In the genomic region with DNA sequence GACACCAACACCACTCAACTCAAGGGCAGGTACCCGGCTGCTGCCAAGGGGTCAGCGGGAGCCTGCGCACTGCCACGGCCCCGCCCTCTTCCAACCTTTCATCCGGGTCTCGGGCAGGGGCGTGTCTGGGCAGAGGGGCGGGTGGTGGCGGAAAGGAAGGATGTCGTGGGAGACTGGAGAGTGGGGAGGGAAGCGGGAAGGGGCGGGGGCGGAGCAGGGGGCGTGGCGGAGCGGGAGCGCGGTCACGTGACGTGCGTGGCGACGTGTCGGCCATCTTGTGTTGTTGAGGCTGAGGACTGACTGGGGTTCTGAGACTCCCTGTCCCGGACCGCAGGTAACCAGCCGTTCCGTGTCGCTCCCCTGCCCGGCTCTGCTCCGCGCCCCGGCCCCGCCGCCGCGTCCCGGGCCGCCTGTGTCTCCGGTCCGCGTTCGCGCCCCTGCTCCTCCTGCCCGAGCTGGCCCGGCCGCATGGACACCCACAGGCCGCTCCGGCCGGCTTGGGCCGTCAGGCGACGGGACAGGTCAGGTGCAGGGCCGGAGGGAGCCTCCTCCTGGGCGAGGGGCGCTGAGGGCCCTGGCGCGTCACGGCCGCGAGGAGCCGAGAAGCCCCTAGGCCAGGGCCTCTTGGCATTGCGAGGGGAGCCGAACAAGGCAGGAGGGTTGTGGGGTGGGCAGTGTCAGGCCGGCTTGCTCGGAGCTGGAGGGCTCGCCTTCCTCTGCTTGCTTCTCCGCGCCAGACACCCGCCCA, we compare ENCODE assay signal across 8 cellular contexts. TPM values are rescaled to one million over a fixed set of nuclear protein-coding genes. Genes with fewer than 3 reads are reported as not detected.
DNase-seq lines count a peak whose midpoint lies in the region; ATAC-seq and TF ChIP-seq lines count a peak whose summit lies in the region.

A gene with protein sequence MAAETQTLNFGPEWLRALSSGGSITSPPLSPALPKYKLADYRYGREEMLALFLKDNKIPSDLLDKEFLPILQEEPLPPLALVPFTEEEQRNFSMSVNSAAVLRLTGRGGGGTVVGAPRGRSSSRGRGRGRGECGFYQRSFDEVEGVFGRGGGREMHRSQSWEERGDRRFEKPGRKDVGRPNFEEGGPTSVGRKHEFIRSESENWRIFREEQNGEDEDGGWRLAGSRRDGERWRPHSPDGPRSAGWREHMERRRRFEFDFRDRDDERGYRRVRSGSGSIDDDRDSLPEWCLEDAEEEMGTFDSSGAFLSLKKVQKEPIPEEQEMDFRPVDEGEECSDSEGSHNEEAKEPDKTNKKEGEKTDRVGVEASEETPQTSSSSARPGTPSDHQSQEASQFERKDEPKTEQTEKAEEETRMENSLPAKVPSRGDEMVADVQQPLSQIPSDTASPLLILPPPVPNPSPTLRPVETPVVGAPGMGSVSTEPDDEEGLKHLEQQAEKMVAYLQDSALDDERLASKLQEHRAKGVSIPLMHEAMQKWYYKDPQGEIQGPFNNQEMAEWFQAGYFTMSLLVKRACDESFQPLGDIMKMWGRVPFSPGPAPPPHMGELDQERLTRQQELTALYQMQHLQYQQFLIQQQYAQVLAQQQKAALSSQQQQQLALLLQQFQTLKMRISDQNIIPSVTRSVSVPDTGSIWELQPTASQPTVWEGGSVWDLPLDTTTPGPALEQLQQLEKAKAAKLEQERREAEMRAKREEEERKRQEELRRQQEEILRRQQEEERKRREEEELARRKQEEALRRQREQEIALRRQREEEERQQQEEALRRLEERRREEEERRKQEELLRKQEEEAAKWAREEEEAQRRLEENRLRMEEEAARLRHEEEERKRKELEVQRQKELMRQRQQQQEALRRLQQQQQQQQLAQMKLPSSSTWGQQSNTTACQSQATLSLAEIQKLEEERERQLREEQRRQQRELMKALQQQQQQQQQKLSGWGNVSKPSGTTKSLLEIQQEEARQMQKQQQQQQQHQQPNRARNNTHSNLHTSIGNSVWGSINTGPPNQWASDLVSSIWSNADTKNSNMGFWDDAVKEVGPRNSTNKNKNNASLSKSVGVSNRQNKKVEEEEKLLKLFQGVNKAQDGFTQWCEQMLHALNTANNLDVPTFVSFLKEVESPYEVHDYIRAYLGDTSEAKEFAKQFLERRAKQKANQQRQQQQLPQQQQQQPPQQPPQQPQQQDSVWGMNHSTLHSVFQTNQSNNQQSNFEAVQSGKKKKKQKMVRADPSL (N-terminal part only) (plus strand): TSS at position 273 of the 748 bp plus-strand sequence. CDS start 37,867 bp downstream, outside the sequence.

- H3K4me1 ChIP-seq in ovary (ENCODE audit: insufficient read depth) (peaks cover 10% of the 10 kb centered on the region), thymus (ENCODE audit: control insufficient read depth, insufficient read depth, low read length) (peaks cover 9% of the 10 kb centered on the region)

- peak; percentile 87 for ATAC-seq in HG02798 (IDR thresholded peaks at IDR 0.05; ENCODE audit: poor library complexity, unreplicated experiment)
- ATAC-seq in Right ventricle myocardium inferior, result peak; percentile 99

- no peaks in the 10 kb centered on the region for H3K9me3 ChIP-seq in ovary
- H3K9me3 ChIP-seq in thymus (ENCODE audit: control insufficient read depth), result no peaks in the 10 kb centered on the region

- H3K27me3 ChIP-seq in ovary, result no peaks in the 10 kb centered on the region
- H3K27me3 ChIP-seq in thymus (ENCODE audit: control insufficient read depth, insufficient read depth), result no peaks in the 10 kb centered on the region

- H3K36me3 ChIP-seq in ovary (no peaks in the 10 kb centered on the region), thymus (ENCODE audit: control insufficient read depth, insufficient read depth) (no peaks in the 10 kb centered on the region)

- 0 to 1% (median 0%) methylated on average over 52 to 71 of the region's 71 CpGs for WGBS in ovary, 3 donors
- under 1% methylated on average over 71 of the region's 71 CpGs for WGBS in thymus

- H3K27ac ChIP-seq in ovary, result peak within 1 kb of the TSS; percentile 88 to 96
- peak within 1 kb of the TSS; percentile 86 for H3K27ac ChIP-seq in thymus (ENCODE audit: low read depth)

- intact Hi-C loops in Right ventricle myocardium inferior (cut with DNase I), result loop anchor here (1.0 kb wide), 1 partner anchor 61 kb away; no protein-coding TSS in a partner anchor
- intact Hi-C loops in ovary (cut with DNase I), result no loop called here

- no peak for TF ChIP-seq EP300 in ovary (IDR thresholded peaks at IDR 0.05)

- H3K4me3 ChIP-seq in GM12875 (ENCODE audit: low read depth, low read length), result peak within 1 kb of the TSS; percentile 83
- H3K4me3 ChIP-seq in ovary, result peak within 1 kb of the TSS; percentile 91
- peak within 1 kb of the TSS; percentile 79 for H3K4me3 ChIP-seq in thymus (ENCODE audit: low read length)

- peak; percentile 36 for TF ChIP-seq POLR2A in ovary (IDR thresholded peaks at IDR 0.05)

- TF ChIP-seq CTCF in GM12875 (IDR thresholded peaks at IDR 0.05; ENCODE audit: borderline replicate concordance, insufficient read depth, low read depth, low read length) (no peak), ovary (IDR thresholded peaks at IDR 0.05) (no peak)

- DNase-seq in NCI-H1436 (lab: John Stamatoyannopoulos, UW), result peak; percentile 93
- peak; percentile 95 for DNase-seq in SW480 (ENCODE audit: low spot score)
- peak; percentile 91 for DNase-seq in activated naive CD8-positive, alpha-beta T cell treated with anti-CD3 and anti-CD28 coated beads, Interleukin-2, amount 50 U/mL, for 16 hours (ENCODE audit: low read depth, low spot score)
- DNase-seq in Right ventricle myocardium inferior (ENCODE audit: missing footprints), result peak; percentile 97
- peak; percentile 96 to 98 (median 97) for DNase-seq in ovary

RNA-seq across cellular contexts. Expression of the gene that starts here (rescaled TPM):
- 57.2 TPM for total RNA-seq in Right ventricle myocardium inferior
- total RNA-seq in ovary, result 10 to 100 TPM; 55.2 to 83.6 (median 69.4) TPM
- polyA plus RNA-seq in ovary, result 10 to 100 TPM; 22.1 to 55.9 TPM
- 19.1 TPM for polyA plus RNA-seq in thymus

Comparison
In these comparisons a context has a peak if more than half of its experiments do, and no peak if none do; other contexts are left out.
1. Peak in every context shown above with its lines: DNase-seq, ATAC-seq, H3K4me3 ChIP-seq and H3K27ac ChIP-seq.